ENCODE assay signal across 8 cellular contexts in genomic region chr17:50087246-50087911, GRCh38. TPM values are rescaled to one million over a fixed set of nuclear protein-coding genes. Genes with fewer than 3 reads are reported as not detected.
A peak's percentile ranks its signal among the peaks of the same experiment; 100 is the strongest.
DNase-seq lines count a peak whose midpoint lies in the region; ATAC-seq and TF ChIP-seq lines count a peak whose summit lies in the region.

No MANE protein-coding gene starts in this region.

- H2AFZ ChIP-seq in PC-9: no peak overlapping the region

- H3K27ac ChIP-seq in PC-9: no peak overlapping the region
- H3K27ac ChIP-seq in esophagus squamous epithelium: no peak overlapping the region
- no peak overlapping the region for H3K27ac ChIP-seq in neutrophil
- H3K27ac ChIP-seq in testis: no peak overlapping the region

- H3K9me2 ChIP-seq in PC-9 (ENCODE audit: insufficient read depth): no peaks in the 10 kb centered on the region

- peaks cover 80% of the 10 kb centered on the region for H4K20me1 ChIP-seq in PC-9 (ENCODE audit: insufficient read depth)

- TF ChIP-seq POLR2A in esophagus squamous epithelium (IDR thresholded peaks at IDR 0.05): no peak
- no peak for TF ChIP-seq POLR2A in testis (IDR thresholded peaks at IDR 0.05)

- intact Hi-C loops in PC-9 (cut with micrococcal nuclease; ENCODE audit: unreplicated experiment) (loop anchor here (1.0 to 10.0 kb wide), 5 partner anchors 33 to 513 kb away; partner anchors contain the start of gene NXPH3), esophagus squamous epithelium (cut with DNase I) (loop anchor here (5.0 kb wide), 1 partner anchor 60 kb away; no protein-coding TSS in a partner anchor), testis (cut with DNase I; ENCODE audit: low total_unique reads) (loop anchor here (5.0 kb wide), 1 partner anchor 60 kb away; no protein-coding TSS in a partner anchor)

- CTCF ChIA-PET in PC-9 (lab: Charles Lee): interaction anchor here (0.9 to 1.0 kb wide), 2 partner anchors 12 to 25 kb away, joined by 3 read pairs; no protein-coding TSS in a partner anchor

- H3K4me1 ChIP-seq in PC-9 (replicated peaks; ENCODE audit: insufficient read depth) (no peaks in the 10 kb centered on the region), esophagus squamous epithelium (no peaks in the 10 kb centered on the region), neutrophil (ENCODE audit: control insufficient read depth in 1 of 2, insufficient read depth in 1 of 2, low read depth in 1 of 2, low read length in 1 of 2) (no peaks in the 10 kb centered on the region), testis (no peaks in the 10 kb centered on the region)

- TF ChIP-seq CTCF in GM10266 (IDR thresholded peaks at IDR 0.05; ENCODE audit: control insufficient read depth, insufficient read depth, low read depth, missing control alignments) (peak; percentile 100), PC-9 (conservative IDR thresholded peaks at IDR 0.05) (peak; percentile 97), esophagus squamous epithelium (IDR thresholded peaks at IDR 0.05) (peak; percentile 89 to 96 (median 92)), neutrophil (IDR thresholded peaks at IDR 0.05) (peak; percentile 90), testis (IDR thresholded peaks at IDR 0.05) (peak; percentile 92 to 96 (median 92))

- BruUV-seq in PC-9 (replicated peaks; lab: Mats Ljungman, UMichigan): no TSS peak

- H3F3A ChIP-seq in PC-9 (ENCODE audit: insufficient read depth, low read depth): peaks cover 93% of the 10 kb centered on the region

- H3K27me3 ChIP-seq in PC-9 (ENCODE audit: insufficient read depth, low read depth) (no peaks in the 10 kb centered on the region), esophagus squamous epithelium (no peaks in the 10 kb centered on the region), neutrophil (peaks cover 23% of the 10 kb centered on the region), testis (no peaks in the 10 kb centered on the region)

- DNase-seq in GM10266 (ENCODE audit: extremely low spot score) (peak; percentile 87), HT-29 (ENCODE audit: low spot score) (peak; percentile 81), PC-9 (peak; percentile 68 to 72), activated T-cell treated with anti-CD3 and anti-CD28 coated beads for 4 hours (peak; percentile 73), esophagus squamous epithelium (lab: John Stamatoyannopoulos, UW) (no peak), testis (peak; percentile 79)

- H3K36me3 ChIP-seq in PC-9 (ENCODE audit: low read depth): peaks cover 49% of the 10 kb centered on the region
- H3K36me3 ChIP-seq in esophagus squamous epithelium: peaks cover 10 to 73% (median 24%) of the 10 kb centered on the region in 3 donors
- no peaks in the 10 kb centered on the region for H3K36me3 ChIP-seq in neutrophil
- no peaks in the 10 kb centered on the region for H3K36me3 ChIP-seq in testis (ENCODE audit: low read depth, missing control alignments)

- POLR2A ChIA-PET in PC-9 (lab: Charles Lee; ENCODE audit: unreplicated experiment): interaction anchor here (0.7 kb wide), 4 partner anchors 21 to 105 kb away, joined by 3 to 4 read pairs (median 4); no protein-coding TSS in a partner anchor

- H3K9me3 ChIP-seq in PC-9 (ENCODE audit: insufficient read depth, low read depth) (no peaks in the 10 kb centered on the region), esophagus squamous epithelium (no peaks in the 10 kb centered on the region), neutrophil (no peaks in the 10 kb centered on the region), testis (no peaks in the 10 kb centered on the region)

- H3K4me3 ChIP-seq in PC-9 (no peak overlapping the region), esophagus squamous epithelium (no peak overlapping the region), neutrophil (ENCODE audit: low read depth in 1 of 2, low read length in 1 of 2) (no peak overlapping the region), testis (no peak overlapping the region)

- no peak for ATAC-seq in GM21737 (IDR thresholded peaks at IDR 0.05; ENCODE audit: unreplicated experiment)

- peaks cover under 1% of the 10 kb centered on the region; the same call in 1 of the 2 replicates for H3K79me2 ChIP-seq in PC-9 (ENCODE audit: low read depth)

- no peak overlapping the region for H3K4me2 ChIP-seq in PC-9

- WGBS in esophagus squamous epithelium, 2 donors: 42 to 56% methylated on average over 3 to 9 of the region's 10 CpGs
- WGBS in testis, 2 donors: 49 to 68% methylated on average over 4 to 10 of the region's 10 CpGs

RNA-seq across cellular contexts. Expression of gene PDK2, which starts 7.8 kb away (rescaled TPM):
- 31.3 and 31.9 TPM in 2 replicates for total RNA-seq in HT-29 (2014; rRNA removed; shearing (Covaris generic))
- total RNA-seq in PC-9 (2021) (38.6 and 58.7 TPM in 2 replicates), esophagus squamous epithelium (10 to 100 TPM in 3 of 4 donors, 1 to 10 TPM in 1; 5.2 to 20.2 (median 12.8) TPM), testis (10 to 100 TPM; 50.6 to 62.1 TPM)
- 56.4 TPM for polyA plus RNA-seq in testis (ENCODE audit: insufficient read depth, low read depth, low replicate concordance)

RNA-seq across cellular contexts. Expression of gene ITGA3, which starts 31.5 kb away (rescaled TPM):
- total RNA-seq in HT-29 (2014; rRNA removed; shearing (Covaris generic)): 218 and 237 TPM in 2 replicates
- 291 and 327 TPM in 2 replicates for total RNA-seq in PC-9 (2021)
- total RNA-seq in esophagus squamous epithelium: 10 to 100 TPM; 44.4 to 86.3 (median 77.0) TPM
- 10 to 100 TPM; 24.2 to 30.7 TPM for total RNA-seq in testis
- 20.0 TPM for polyA plus RNA-seq in testis (ENCODE audit: insufficient read depth, low read depth, low replicate concordance)

RNA-seq across cellular contexts. Expression of gene SAMD14, which starts 42.6 kb away (rescaled TPM):
- 1.9 and 3.4 TPM in 2 replicates for total RNA-seq in HT-29 (2014; rRNA removed; shearing (Covaris generic))
- 0.17 and 0.73 TPM in 2 replicates for total RNA-seq in PC-9 (2021)
- total RNA-seq in esophagus squamous epithelium: under 1 TPM in 1 of 4 donors, not detected in 3; 0.57 TPM
- total RNA-seq in testis: 1 to 10 TPM; 3.2 to 3.3 TPM
- 5.2 TPM for polyA plus RNA-seq in testis (ENCODE audit: insufficient read depth, low read depth, low replicate concordance)
